In genomic region chr16:21263640-21264211, GRCh38 we compare ENCODE assay signal across 8 cellular contexts. TPM values are rescaled to one million over a fixed set of nuclear protein-coding genes. Genes with fewer than 3 reads are reported as not detected.
DNase-seq lines count a peak whose midpoint lies in the region; ATAC-seq lines count a peak whose summit lies in the region.

No MANE protein-coding gene starts in this region.

- no peaks in the 10 kb centered on the region for H3K9me3 ChIP-seq in right cardiac atrium (ENCODE audit: control insufficient read depth, low read length)

- intact Hi-C loops in right cardiac atrium (cut with DNase I), result no loop called here

- H3K27me3 ChIP-seq in right cardiac atrium (ENCODE audit: control insufficient read depth, insufficient read depth), result no peaks in the 10 kb centered on the region

- ATAC-seq in GM21390 (IDR thresholded peaks at IDR 0.05; ENCODE audit: unreplicated experiment) (peak; percentile 85), right cardiac atrium (no peak), GM19351 (IDR thresholded peaks at IDR 0.05; ENCODE audit: unreplicated experiment) (no peak)

- DNase-seq in DMS153 treated with DMSO at 0.1 percent for 48 hours (lab: John Stamatoyannopoulos, UW; ENCODE audit: unreplicated experiment) (peak; percentile 60), NAMALWA (ENCODE audit: low spot score) (peak; percentile 70), right cardiac atrium (peak in 2 of 3 donors; percentile 14 to 54), Ammon's horn (ENCODE audit: low spot score) (no peak), NCI-H2081 (lab: John Stamatoyannopoulos, UW) (no peak), A172 (ENCODE audit: low spot score) (no peak)

- no peak overlapping the region for H3K4me3 ChIP-seq in right cardiac atrium (ENCODE audit: low read length)

- H3K4me1 ChIP-seq in right cardiac atrium (ENCODE audit: control insufficient read depth, insufficient read depth, low read length), result peaks cover 5% of the 10 kb centered on the region

- WGBS in right cardiac atrium, result 45% methylated on average over 8 of the region's 8 CpGs

- peak overlapping the region; percentile 21 for H3K27ac ChIP-seq in right cardiac atrium (ENCODE audit: low read length)

RNA-seq across cellular contexts. Expression of gene CRYM, which starts 14.4 kb away (rescaled TPM):
- 100 to 1,000 TPM; 108 to 143 (median 124) TPM for total RNA-seq in right cardiac atrium
- polyA plus RNA-seq in right cardiac atrium, result 108 TPM
- 0.67 and 0.78 TPM in 2 replicates for total RNA-seq in A172 (2014; rRNA removed; shearing (Covaris generic))

RNA-seq across cellular contexts. Expression of gene ANKS4B, which starts 30.2 kb away (rescaled TPM):
- not detected for total RNA-seq in right cardiac atrium
- not detected for polyA plus RNA-seq in right cardiac atrium
- not detected in 2 replicates for total RNA-seq in A172 (2014; rRNA removed; shearing (Covaris generic))

RNA-seq across cellular contexts. Expression of gene ZP2, which starts 52.4 kb away (rescaled TPM):
- total RNA-seq in right cardiac atrium, result not detected
- not detected for polyA plus RNA-seq in right cardiac atrium
- total RNA-seq in A172 (2014; rRNA removed; shearing (Covaris generic)), result not detected in 2 replicates

Comparison
In these comparisons a context has a peak if more than half of its experiments do, and no peak if none do; other contexts are left out.
1. DNase-seq: peak in DMS153 treated with DMSO at 0.1 percent for 48 hours (single experiment), NAMALWA (single experiment) and right cardiac atrium (2 of 3); none in Ammon's horn (single experiment), NCI-H2081 (0 of 2) and A172 (single experiment).
2. RNA of gene CRYM, which starts 14.4 kb away (total RNA-seq): 108 to 143 TPM in right cardiac atrium; 0.67 to 0.78 TPM in A172; every median in the first group is over 10 times any median in the second.